Comparison of ENCODE assay signal across 23 cellular contexts in the genomic region with DNA sequence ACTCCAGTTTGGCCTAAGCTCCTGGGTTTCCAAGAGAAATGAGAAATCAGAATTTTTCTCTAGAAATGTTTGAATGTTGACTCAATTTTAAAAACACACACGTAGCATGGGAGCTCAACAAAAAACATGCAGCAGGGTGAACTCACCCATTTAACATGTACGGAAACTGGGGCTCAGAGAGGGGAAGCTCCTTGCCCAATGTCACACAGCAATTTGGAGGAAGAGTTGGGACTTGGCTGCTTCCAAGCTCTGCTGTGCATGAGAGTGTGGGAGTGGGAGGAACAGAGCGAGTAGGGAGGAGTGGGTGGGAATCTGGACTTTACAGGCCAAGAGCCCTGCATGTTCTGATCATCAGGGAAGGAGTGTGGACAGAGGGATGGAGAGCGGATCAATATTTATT. TPM values are rescaled to one million over a fixed set of nuclear protein-coding genes. Genes with fewer than 3 reads are reported as not detected.
DNase-seq lines count a peak whose midpoint lies in the region; ATAC-seq, FAIRE-seq and TF ChIP-seq lines count a peak whose summit lies in the region.
"Had no signal": no experiment of that assay in that cellular context is flagged by ENCODE, and none has a peak within 500 bp of the region (broad histone marks: within the 10 kb centered on the region; RNA-seq: fewer than 3 reads in every experiment).

No MANE protein-coding gene starts in this region.

- no peak overlapping the region for H3K4me2 ChIP-seq in A549

- H3K4me3 Mint-ChIP-seq in CD8-positive, alpha-beta memory T cell: peak overlapping the region in 6 of 7 donors; percentile 28 to 82 (median 65)
- H3K4me3 Mint-ChIP-seq in activated T-helper 17 cell treated with anti-CD3 and anti-CD28 coated beads, Interleukin-2, amount 50 U/mL, for 72 hours: no peak overlapping the region
- peak overlapping the region; percentile 70 for H3K4me3 Mint-ChIP-seq in natural killer cell treated with Interleukin-12 subunit alpha and Interleukin-12 subunit beta and Interleukin-15 and Interleukin-18, amount 100 ng/mL, for 72 hours

- 88% methylated on average over 4 of the region's 4 CpGs for WGBS in A549 (ENCODE audit: missing lambda C conversion rate)

- DNase-seq in A549 (ENCODE audit: low read depth in 1 of 2, low spot score in 1 of 2): no peak
- no peak for DNase-seq in CD8-positive, alpha-beta memory T cell
- no peak for DNase-seq in natural killer cell treated with Interleukin-12 subunit alpha and Interleukin-12 subunit beta and Interleukin-15 and Interleukin-18, amount 100 ng/mL, for 72 hours (ENCODE audit: low spot score)
- no peak for DNase-seq in ACHN
- DNase-seq in SJCRH30: no peak
- DNase-seq: activated CD8-positive, alpha-beta memory T cell treated with anti-CD3 and anti-CD28 coated beads for 24 hours; activated effector memory CD4-positive, alpha-beta T cell treated with Interleukin-2 at 50 U/mL for 16 hours; adrenal gland; COR-L47; hypothalamus; mammary epithelial cell; NCI-H526 treated with DMSO at 0.1 percent for 48 hours; SIG-M5; stimulated activated CD4-positive, alpha-beta T cell treated with anti-CD3 and anti-CD28 coated beads, Interleukin-4, amount 100 ng/mL, for 1 hour had no signal

- no peak for TF ChIP-seq EP300 in A549 (IDR thresholded peaks at IDR 0.05)

- in situ Hi-C loops in ACHN (cut with HindIII; ENCODE audit: low pct_ligation_motif_present, low pct_unique_long_range_greater_than_20kb, low sequenced_read_pairs): no loop called here

- peaks cover 0 to 48% (median 3%) of the 10 kb centered on the region in 3 donors for H3K36me3 Mint-ChIP-seq in CD8-positive, alpha-beta memory T cell
- peaks cover 24% of the 10 kb centered on the region for H3K36me3 Mint-ChIP-seq in activated T-helper 17 cell treated with anti-CD3 and anti-CD28 coated beads, Interleukin-2, amount 50 U/mL, for 72 hours (ENCODE audit: low read depth)
- H3K36me3 Mint-ChIP-seq in natural killer cell treated with Interleukin-12 subunit alpha and Interleukin-12 subunit beta and Interleukin-15 and Interleukin-18, amount 100 ng/mL, for 72 hours: no peaks in the 10 kb centered on the region

- CTCF ChIA-PET in A549 (lab: Yijun Ruan, JAX): interaction anchor here (0.5 kb wide), 1 partner anchor 1772 kb away, joined by 3 read pairs; no protein-coding TSS in a partner anchor
- CTCF ChIA-PET in CD8-positive, alpha-beta memory T cell (lab: Charles Lee): interaction anchor here (0.7 to 0.9 kb wide), 2 partner anchors 44 to 81 kb away, joined by 3 read pairs; no protein-coding TSS in a partner anchor

- TF ChIP-seq RAD21 in A549 (conservative IDR thresholded peaks at IDR 0.05 in 1 of 2, IDR thresholded peaks at IDR 0.05 in 1 of 2): no peak

- no peak for FAIRE-seq in A549 (lab: Jason Lieb, UNC)
- FAIRE-seq: keratinocyte had no signal

- H3K4me1 Mint-ChIP-seq in CD8-positive, alpha-beta memory T cell: peaks cover 82 to 92% (median 87%) of the 10 kb centered on the region in 3 donors
- H3K4me1 Mint-ChIP-seq in activated T-helper 17 cell treated with anti-CD3 and anti-CD28 coated beads, Interleukin-2, amount 50 U/mL, for 72 hours: peaks cover 43% of the 10 kb centered on the region
- H3K4me1 Mint-ChIP-seq in natural killer cell treated with Interleukin-12 subunit alpha and Interleukin-12 subunit beta and Interleukin-15 and Interleukin-18, amount 100 ng/mL, for 72 hours (ENCODE audit: low read depth in 2 of 2): peaks cover 72 to 83% of the 10 kb centered on the region in 2 donors

- no peaks in the 10 kb centered on the region for H3K9me3 Mint-ChIP-seq in CD8-positive, alpha-beta memory T cell
- H3K9me3 Mint-ChIP-seq in activated T-helper 17 cell treated with anti-CD3 and anti-CD28 coated beads, Interleukin-2, amount 50 U/mL, for 72 hours: no peaks in the 10 kb centered on the region
- no peaks in the 10 kb centered on the region for H3K9me3 Mint-ChIP-seq in natural killer cell treated with Interleukin-12 subunit alpha and Interleukin-12 subunit beta and Interleukin-15 and Interleukin-18, amount 100 ng/mL, for 72 hours

- H3K9me3 ChIP-seq in A549 (no peaks in the 10 kb centered on the region), SJCRH30 (replicated peaks) (peaks cover 4% of the 10 kb centered on the region; the same call in 1 of the 2 replicates)
- no peaks in the 10 kb centered on the region for H3K9me3 ChIP-seq in CD8-positive, alpha-beta memory T cell (ENCODE audit: low read length)
- H3K9me3 ChIP-seq: adrenal gland had no signal

- no peak overlapping the region for H3K4me3 ChIP-seq in A549
- no peak overlapping the region for H3K4me3 ChIP-seq in CD8-positive, alpha-beta memory T cell (ENCODE audit: low read length)
- no peak overlapping the region for H3K4me3 ChIP-seq in SJCRH30
- H3K4me3 ChIP-seq: adrenal gland, skin epidermis had no signal

- TF ChIP-seq CTCF in A549 (IDR thresholded peaks at IDR 0.05): no peak

- H3K4me1 ChIP-seq in A549 (peaks cover 12% of the 10 kb centered on the region; the same call in 2 of the 3 replicates), SJCRH30 (peaks cover 8% of the 10 kb centered on the region)
- H3K4me1 ChIP-seq in CD8-positive, alpha-beta memory T cell (ENCODE audit: insufficient read depth, low read length): peaks cover 65% of the 10 kb centered on the region

- peaks cover 0 to 2% of the 10 kb centered on the region in 2 donors for H3K27me3 Mint-ChIP-seq in CD8-positive, alpha-beta memory T cell
- no peaks in the 10 kb centered on the region for H3K27me3 Mint-ChIP-seq in activated T-helper 17 cell treated with anti-CD3 and anti-CD28 coated beads, Interleukin-2, amount 50 U/mL, for 72 hours
- no peaks in the 10 kb centered on the region for H3K27me3 Mint-ChIP-seq in natural killer cell treated with Interleukin-12 subunit alpha and Interleukin-12 subunit beta and Interleukin-15 and Interleukin-18, amount 100 ng/mL, for 72 hours

- peaks cover 5% of the 10 kb centered on the region for H3K36me3 ChIP-seq in CD8-positive, alpha-beta memory T cell (ENCODE audit: insufficient read depth, low read length)
- H3K36me3 ChIP-seq in SJCRH30: peaks cover 3% of the 10 kb centered on the region; the same call in 1 of the 2 replicates

- peak overlapping the region in 7 of 8 donors; percentile 55 to 94 (median 89) for H3K27ac Mint-ChIP-seq in CD8-positive, alpha-beta memory T cell
- H3K27ac Mint-ChIP-seq in activated T-helper 17 cell treated with anti-CD3 and anti-CD28 coated beads, Interleukin-2, amount 50 U/mL, for 72 hours: peak overlapping the region; percentile 59
- H3K27ac Mint-ChIP-seq in natural killer cell treated with Interleukin-12 subunit alpha and Interleukin-12 subunit beta and Interleukin-15 and Interleukin-18, amount 100 ng/mL, for 72 hours: peak overlapping the region; percentile 59 to 83
- H3K27ac Mint-ChIP-seq: progenitor cell of endocrine pancreas had no signal

- ATAC-seq in A549 (no peak), GM21717 (IDR thresholded peaks at IDR 0.05; ENCODE audit: unreplicated experiment) (no peak), HG03460 (IDR thresholded peaks at IDR 0.05; ENCODE audit: unreplicated experiment) (no peak)
- no peak for ATAC-seq in activated T-helper 17 cell treated with anti-CD3 and anti-CD28 coated beads, Interleukin-2, amount 50 U/mL, for 72 hours (replicated peaks)
- ATAC-seq in natural killer cell treated with Interleukin-12 subunit alpha and Interleukin-12 subunit beta and Interleukin-15 and Interleukin-18, amount 100 ng/mL, for 72 hours: no peak

- no peak for TF ChIP-seq POLR2A in A549 (IDR thresholded peaks at IDR 0.05; ENCODE audit: low read length)

- no peaks in the 10 kb centered on the region for H3K27me3 ChIP-seq in CD8-positive, alpha-beta memory T cell (ENCODE audit: insufficient read depth, low read length, poor library complexity, severe bottlenecking)
- H3K27me3 ChIP-seq in SJCRH30: no peaks in the 10 kb centered on the region
- H3K27me3 ChIP-seq: adrenal gland had no signal

- POLR2A ChIA-PET in A549 (lab: Yijun Ruan, JAX): no interaction called here
- POLR2A ChIA-PET in CD8-positive, alpha-beta memory T cell (lab: Charles Lee): no interaction called here

- H3K27ac ChIP-seq in A549 (no peak overlapping the region; a peak in 1 of 6 replicates), SJCRH30 (no peak overlapping the region)
- H3K27ac ChIP-seq in CD8-positive, alpha-beta memory T cell (ENCODE audit: low read depth, low read length): no peak overlapping the region

RNA-seq across cellular contexts. Expression of a gene that starts 5.9 kb away (rescaled TPM):
- polyA plus RNA-seq in A549 (2011; rRNA removed) (10.5 and 13.6 TPM in 2 replicates), A549 (2017; fragmentation: RNase III; extraction: RNeasy Plus Mini Kit Qiagen cat#74134 plus additional on column Dnase treatment) (6.9 to 10.3 TPM (median 7.0 TPM) in 3 replicates)
- 19.0 and 24.9 TPM in 2 replicates for polyA plus RNA-seq in A549 (2012; cell fraction: cytosol; rRNA removed)
- polyA plus RNA-seq in A549 (2012; cell fraction: nucleus; rRNA removed): 15.5 and 24.9 TPM in 2 replicates
- polyA minus RNA-seq in A549 (2011; rRNA and poly(A)+ RNA removed): 9.5 and 10.9 TPM in 2 replicates
- total RNA-seq in CD8-positive, alpha-beta memory T cell: 10 to 100 TPM; 36.7 to 37.3 TPM
- 201 TPM for polyA plus RNA-seq in CD8-positive, alpha-beta memory T cell
- total RNA-seq in activated T-helper 17 cell treated with anti-CD3 and anti-CD28 coated beads, Interleukin-2, amount 50 U/mL, for 72 hours: 10 to 100 TPM; 23.2 to 27.5 TPM
- 10 to 100 TPM; 43.1 to 43.6 TPM for total RNA-seq in natural killer cell treated with Interleukin-12 subunit alpha and Interleukin-12 subunit beta and Interleukin-15 and Interleukin-18, amount 100 ng/mL, for 72 hours
- 14.3 and 15.0 TPM in 2 replicates for total RNA-seq in SJCRH30 (2014; rRNA removed; shearing (Covaris generic))

RNA-seq across cellular contexts. Expression of a gene that starts 33.8 kb away (rescaled TPM):
- polyA plus RNA-seq in A549 (2011; rRNA removed) (not detected in 2 replicates), A549 (2017; fragmentation: RNase III; extraction: RNeasy Plus Mini Kit Qiagen cat#74134 plus additional on column Dnase treatment) (not detected in 3 replicates)
- polyA plus RNA-seq in A549 (2012; cell fraction: cytosol; rRNA removed): not detected in 2 replicates
- polyA plus RNA-seq in A549 (2012; cell fraction: nucleus; rRNA removed): not detected in 2 replicates
- not detected in 2 replicates for polyA minus RNA-seq in A549 (2011; rRNA and poly(A)+ RNA removed)
- not detected for total RNA-seq in CD8-positive, alpha-beta memory T cell
- polyA plus RNA-seq in CD8-positive, alpha-beta memory T cell: not detected
- total RNA-seq in activated T-helper 17 cell treated with anti-CD3 and anti-CD28 coated beads, Interleukin-2, amount 50 U/mL, for 72 hours: not detected
- total RNA-seq in natural killer cell treated with Interleukin-12 subunit alpha and Interleukin-12 subunit beta and Interleukin-15 and Interleukin-18, amount 100 ng/mL, for 72 hours: not detected
- total RNA-seq in SJCRH30 (2014; rRNA removed; shearing (Covaris generic)): 0.30 and 0.48 TPM in 2 replicates
- total RNA-seq: fibroblast of villous mesenchyme; mammary epithelial cell; progenitor cell of endocrine pancreas; T-helper 2 cell treated with Interferon-gamma antibody and Interleukin-4, amounts not matched to agents 100 ng/mL and 5 ng/mL, for 36 hours had no signal
- polyA plus RNA-seq: keratinocyte, mammary epithelial cell had no signal

RNA-seq across cellular contexts. Expression of a gene that starts 37.8 kb away (rescaled TPM):
- polyA plus RNA-seq in A549 (2011; rRNA removed) (not detected in 2 replicates), A549 (2017; fragmentation: RNase III; extraction: RNeasy Plus Mini Kit Qiagen cat#74134 plus additional on column Dnase treatment) (not detected in 3 replicates)
- not detected in 2 replicates for polyA plus RNA-seq in A549 (2012; cell fraction: cytosol; rRNA removed)
- polyA plus RNA-seq in A549 (2012; cell fraction: nucleus; rRNA removed): not detected in 2 replicates
- not detected in 2 replicates for polyA minus RNA-seq in A549 (2011; rRNA and poly(A)+ RNA removed)
- total RNA-seq in CD8-positive, alpha-beta memory T cell: not detected
- not detected for polyA plus RNA-seq in CD8-positive, alpha-beta memory T cell
- total RNA-seq in activated T-helper 17 cell treated with anti-CD3 and anti-CD28 coated beads, Interleukin-2, amount 50 U/mL, for 72 hours: 1 to 10 TPM in 1 of 2 donors, not detected in 1; 1.2 TPM
- not detected for total RNA-seq in natural killer cell treated with Interleukin-12 subunit alpha and Interleukin-12 subunit beta and Interleukin-15 and Interleukin-18, amount 100 ng/mL, for 72 hours
- total RNA-seq in SJCRH30 (2014; rRNA removed; shearing (Covaris generic)): 0.22 TPM in 1 of 2 replicates, not detected in the other
- total RNA-seq: adrenal gland; fibroblast of villous mesenchyme; mammary epithelial cell; OCI-LY7; progenitor cell of endocrine pancreas; T-helper 2 cell treated with Interferon-gamma antibody and Interleukin-4, amounts not matched to agents 100 ng/mL and 5 ng/mL, for 36 hours had no signal
- polyA plus RNA-seq: adrenal gland, keratinocyte, mammary epithelial cell had no signal
